In the genomic region with DNA sequence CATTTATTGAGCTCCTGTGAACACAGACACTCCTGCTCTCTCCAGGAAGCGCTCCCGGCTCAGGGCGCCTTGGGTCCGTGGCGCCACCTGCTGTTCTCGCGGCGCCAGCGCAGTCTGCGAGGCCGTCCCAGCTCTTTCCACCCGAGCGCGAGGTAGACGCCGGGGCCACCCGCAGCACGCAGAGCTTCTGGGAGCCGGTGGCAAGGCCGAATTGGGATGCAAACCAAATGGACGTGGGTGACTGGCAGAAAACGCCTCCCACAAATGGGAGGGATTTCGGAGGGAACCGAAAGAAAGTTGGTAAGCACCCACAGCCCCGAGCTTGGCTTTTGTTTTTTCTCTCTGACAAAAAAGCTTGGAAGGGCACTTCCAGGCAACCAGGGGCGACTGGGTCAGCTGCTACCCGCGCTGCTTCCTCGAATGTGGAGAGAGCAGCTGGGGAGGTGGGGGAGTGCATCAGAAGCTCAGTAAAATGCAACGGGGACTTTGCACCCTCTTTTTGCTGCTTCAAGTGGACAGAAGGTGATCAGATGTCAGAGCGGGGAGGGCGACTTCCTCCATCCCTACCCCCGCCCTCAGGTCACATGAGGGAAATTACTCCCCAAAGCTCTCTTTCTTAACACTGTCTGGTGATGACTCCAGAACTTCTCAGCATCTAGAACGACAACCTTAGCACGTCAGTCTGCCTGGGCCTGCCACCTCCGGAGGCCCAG, we compare ENCODE assay signal across 8 cellular contexts. TPM values are rescaled to one million over a fixed set of nuclear protein-coding genes. Genes with fewer than 3 reads are reported as not detected.
DNase-seq lines count a peak whose midpoint lies in the region; ATAC-seq, FAIRE-seq and TF ChIP-seq lines count a peak whose summit lies in the region.

No MANE protein-coding gene starts in this region.

- dilution Hi-C loops in keratinocyte (cut with MboI; ENCODE audit: extremely low pct_ligation_motif_present, low sequenced_read_pairs): no loop called here

- TF ChIP-seq CTCF in keratinocyte (optimal IDR thresholded peaks at IDR 0.05 in 1 of 3, IDR thresholded peaks at IDR 0.05 in 1 of 3, conservative IDR thresholded peaks at IDR 0.05 in 1 of 3; ENCODE audit: extremely low read depth in 1 of 3, insufficient read depth in 2 of 3, low read length in 3 of 3): peak; percentile 94 to 99 (median 99)

- H2AFZ ChIP-seq in ACC112 (ENCODE audit: low read length, unreplicated experiment): peak overlapping the region; percentile 99
- peak overlapping the region; percentile 92 for H2AFZ ChIP-seq in keratinocyte (ENCODE audit: control insufficient read depth, low read length)

- H3K4me1 ChIP-seq in ACC112 (ENCODE audit: control insufficient read depth, insufficient read depth, low read length, unreplicated experiment) (peaks cover 3% of the 10 kb centered on the region), keratinocyte (ENCODE audit: control insufficient read depth, extremely low read depth, insufficient read depth, low read length) (peaks cover 4% of the 10 kb centered on the region)

- H3K4me2 ChIP-seq in keratinocyte (ENCODE audit: control insufficient read depth, extremely low read depth, insufficient read depth, low read depth, low read length): peak overlapping the region; percentile 52

- H3K9me3 ChIP-seq in keratinocyte (ENCODE audit: control insufficient read depth, low read depth, low read length): no peaks in the 10 kb centered on the region

- H4K20me1 ChIP-seq in keratinocyte (ENCODE audit: control insufficient read depth, extremely low read depth, insufficient read depth, low read length): no peaks in the 10 kb centered on the region

- peak; percentile 74 for DNase-seq in NCI-H2196 (lab: John Stamatoyannopoulos, UW; ENCODE audit: unreplicated experiment)
- peak; percentile 56 to 67 (median 64) for DNase-seq in activated CD4-positive, CD25-positive, alpha-beta regulatory T cell (lab: John Stamatoyannopoulos, UW)
- peak; percentile 82 for DNase-seq in cerebellar cortex (ENCODE audit: low spot score)
- no peak for DNase-seq in keratinocyte (ENCODE audit: low read depth, low spot score)
- DNase-seq in stimulated activated CD4-positive, alpha-beta T cell treated with anti-CD3 and anti-CD28 coated beads, Interleukin-12 subunit alpha, Interleukin-12 subunit beta, amount 100 ng/mL, for 48 hours (ENCODE audit: low read depth in 2 of 3, low spot score in 1 of 3): peak; percentile 73 to 81 (median 73)

- no peaks in the 10 kb centered on the region for H3K9me1 ChIP-seq in keratinocyte (ENCODE audit: control insufficient read depth, extremely low read depth, insufficient read depth, low read length)

- no peaks in the 10 kb centered on the region for H3K27me3 ChIP-seq in ACC112 (ENCODE audit: insufficient read depth, low read length)
- no peaks in the 10 kb centered on the region for H3K27me3 ChIP-seq in keratinocyte (ENCODE audit: control insufficient read depth, extremely low read depth, insufficient read depth, low read length)

- H3K36me3 ChIP-seq in ACC112 (ENCODE audit: insufficient read depth, low read length) (no peaks in the 10 kb centered on the region), keratinocyte (ENCODE audit: control insufficient read depth in 2 of 2, extremely low read depth in 1 of 2, insufficient read depth in 2 of 2, low read length in 2 of 2) (no peaks in the 10 kb centered on the region)

- H3K27ac ChIP-seq in ACC112 (ENCODE audit: low read depth, low read length) (peak overlapping the region; percentile 77), keratinocyte (ENCODE audit: control insufficient read depth, insufficient read depth, low read length) (peak overlapping the region; percentile 67)

- peak; percentile 97 for ATAC-seq in GM18511 (IDR thresholded peaks at IDR 0.05; ENCODE audit: unreplicated experiment)
- peak; percentile 80 for ATAC-seq in HG03060 (IDR thresholded peaks at IDR 0.05; ENCODE audit: low read depth, unreplicated experiment)

- H3K4me3 ChIP-seq in ACC112 (ENCODE audit: low read depth, low read length) (peak overlapping the region; percentile 86), keratinocyte (ENCODE audit: control insufficient read depth in 2 of 3, extremely low read depth in 1 of 3, insufficient read depth in 2 of 3, low read depth in 1 of 3, low read length in 3 of 3) (peak overlapping the region in 2 of 3 experiments; percentile 22 to 30)

- H3K9ac ChIP-seq in keratinocyte (ENCODE audit: control insufficient read depth, extremely low read depth, insufficient read depth, low read length): peak overlapping the region; percentile 69

- no peak for FAIRE-seq in keratinocyte (lab: Jason Lieb, UNC)

- no peaks in the 10 kb centered on the region for H3K79me2 ChIP-seq in ACC112 (ENCODE audit: control insufficient read depth, insufficient read depth, low read length, unreplicated experiment)
- no peaks in the 10 kb centered on the region for H3K79me2 ChIP-seq in keratinocyte (ENCODE audit: control insufficient read depth, insufficient read depth, low read length)

RNA-seq across cellular contexts. Expression of a gene that starts 13.5 kb away (rescaled TPM):
- 32.5 to 55.7 TPM (median 34.7 TPM) in 3 replicates for polyA plus RNA-seq in keratinocyte
- polyA plus RNA-seq in keratinocyte (2011; ENCODE audit: low read depth): 29.2 TPM
- 18.7 and 44.9 TPM in 2 replicates for polyA plus RNA-seq in keratinocyte (2011; cell fraction: cytosol; rRNA removed)
- 65.9 and 74.2 TPM in 2 replicates for polyA plus RNA-seq in keratinocyte (2011; cell fraction: nucleus; rRNA removed)
- 32.8 and 34.2 TPM in 2 replicates for polyA plus RNA-seq in keratinocyte (2012; ENCODE audit: low replicate concordance)
- polyA minus RNA-seq in keratinocyte: 27.6 to 43.9 TPM (median 31.4 TPM) in 3 replicates
- polyA minus RNA-seq in keratinocyte (2011; cell fraction: cytosol; rRNA and poly(A)+ RNA removed): 30.5 TPM
- polyA minus RNA-seq in keratinocyte (2011; cell fraction: nucleus; rRNA and poly(A)+ RNA removed): 30.0 and 68.9 TPM in 2 replicates
